8 cellular contexts compared by ENCODE assay signal in the genomic region with DNA sequence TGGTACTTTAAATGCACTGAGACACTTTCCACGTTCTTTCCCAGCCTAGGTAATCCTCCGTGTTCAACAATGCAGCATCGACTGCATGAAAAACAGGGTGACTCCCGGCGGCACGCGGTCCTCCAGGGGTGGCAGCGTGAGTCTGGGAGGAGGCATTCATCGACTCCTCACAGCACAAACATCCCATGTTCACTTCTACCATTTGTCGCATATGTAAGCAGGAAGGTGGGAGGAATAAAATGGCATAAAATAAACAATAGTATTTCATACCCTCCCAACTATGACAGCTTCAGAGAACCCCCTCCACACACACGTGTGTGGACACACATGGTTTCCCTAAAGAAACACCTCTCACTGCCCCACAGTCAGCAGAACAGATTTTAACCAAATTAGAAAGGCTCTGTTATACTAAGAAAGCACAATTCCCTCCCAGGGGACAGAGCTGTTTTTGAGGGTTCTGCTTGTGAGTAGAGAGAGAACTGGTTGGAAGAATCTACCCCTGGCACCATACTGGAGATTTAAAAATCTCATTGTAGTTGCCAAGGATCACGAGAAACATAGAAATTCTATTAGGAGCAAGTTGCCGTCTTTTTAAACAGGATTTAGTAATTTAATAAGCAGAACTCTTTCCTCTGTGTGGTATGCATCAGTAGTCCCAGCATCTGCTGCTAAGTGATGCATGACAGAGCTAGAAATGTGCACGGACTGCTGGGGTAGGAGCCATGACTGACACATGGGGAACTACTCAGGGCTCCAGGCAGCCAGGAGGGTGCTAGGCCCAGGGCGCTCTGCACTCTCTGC. TPM values are rescaled to one million over a fixed set of nuclear protein-coding genes. Genes with fewer than 3 reads are reported as not detected.
DNase-seq lines count a peak whose midpoint lies in the region; ATAC-seq and TF ChIP-seq lines count a peak whose summit lies in the region.

No MANE protein-coding gene starts in this region.

- H3K27ac Mint-ChIP-seq in immature natural killer cell = peak overlapping the region in 5 of 6 donors; percentile 78 to 92 (median 87)

- H3K36me3 ChIP-seq in right atrium auricular region = no peaks in the 10 kb centered on the region

- DNase-seq in GM13977 (ENCODE audit: low spot score) (peak; percentile 82), NCI-H187 treated with DMSO at 0.1 percent for 48 hours (lab: John Stamatoyannopoulos, UW) (peak; percentile 46), immature natural killer cell (no peak), MV-4-11 (lab: John Stamatoyannopoulos, UW) (no peak), right atrium auricular region (ENCODE audit: low spot score) (no peak), T-helper 9 cell (no peak)

- H3K9me3 Mint-ChIP-seq in immature natural killer cell = no peaks in the 10 kb centered on the region

- in situ Hi-C loops in GM13977 (cut with MboI; ENCODE audit: low pct_unique_long_range_greater_than_20kb, low sequenced_read_pairs, unreplicated experiment) = loop anchor here (25.0 kb wide), 2 partner anchors 271 to 846 kb away; a partner anchor contains a TSS

- no peaks in the 10 kb centered on the region for H3K27me3 ChIP-seq in right atrium auricular region

- H3K4me3 Mint-ChIP-seq in immature natural killer cell = peak overlapping the region in 1 of 5 donors; percentile 12

- no peak overlapping the region for H3K4me3 ChIP-seq in right atrium auricular region

- peaks cover 0 to 5% (median 4%) of the 10 kb centered on the region in 3 donors for H3K36me3 Mint-ChIP-seq in immature natural killer cell

- peaks cover 2 to 14% (median 9%) of the 10 kb centered on the region in 3 donors for H3K27me3 Mint-ChIP-seq in immature natural killer cell (ENCODE audit: low read depth in 3 of 3)

- TF ChIP-seq CTCF in GM13977 (IDR thresholded peaks at IDR 0.05; ENCODE audit: extremely low read depth, insufficient read depth, missing control alignments) (no peak), right atrium auricular region (IDR thresholded peaks at IDR 0.05) (no peak)

- H3K9me3 ChIP-seq in right atrium auricular region = no peaks in the 10 kb centered on the region

- peaks cover 0 to 46% of the 10 kb centered on the region in 2 donors for H3K4me1 ChIP-seq in right atrium auricular region

- peak; percentile 62 for ATAC-seq in GM21825 (IDR thresholded peaks at IDR 0.05; ENCODE audit: unreplicated experiment)
- no peak for ATAC-seq in activated CD4-positive, CD25-positive, alpha-beta regulatory T cell treated with anti-CD3 and anti-CD28 coated beads, Interleukin-2, amount 50 U/mL, for 24 hours

- H3K4me1 Mint-ChIP-seq in immature natural killer cell = peaks cover 51 to 57% of the 10 kb centered on the region in 2 donors

- H3K27ac ChIP-seq in right atrium auricular region = no peak overlapping the region

RNA-seq across cellular contexts. Expression of a gene that starts 6.0 kb away (rescaled TPM):
- 10 to 100 TPM; 15.7 to 58.9 (median 28.5) TPM for polyA plus RNA-seq in immature natural killer cell
- 10 to 100 TPM; 10.9 to 12.5 TPM for total RNA-seq in right atrium auricular region

RNA-seq across cellular contexts. Expression of a gene that starts 19.7 kb away (rescaled TPM):
- polyA plus RNA-seq in immature natural killer cell = 10 to 100 TPM in 2 of 3 donors, 1 to 10 TPM in 1; 3.3 to 30.7 (median 11.1) TPM
- total RNA-seq in right atrium auricular region = 10 to 100 TPM; 15.1 to 20.5 TPM

RNA-seq across cellular contexts. Expression of a gene that starts 58.5 kb away (rescaled TPM):
- polyA plus RNA-seq in immature natural killer cell = 1 to 10 TPM in 2 of 3 donors, not detected in 1; 1.4 TPM
- 1 to 10 TPM; 5.9 to 6.4 TPM for total RNA-seq in right atrium auricular region

Comparison
In these comparisons a context has a peak if more than half of its experiments do, and no peak if none do; other contexts are left out.
1. DNase-seq: peak in GM13977 (single experiment) and NCI-H187 treated with DMSO at 0.1 percent for 48 hours (single experiment); none in immature natural killer cell (0 of 3), MV-4-11 (single experiment), right atrium auricular region (single experiment) and T-helper 9 cell (single experiment).